24 cellular contexts compared by ENCODE assay signal in the genomic region with DNA sequence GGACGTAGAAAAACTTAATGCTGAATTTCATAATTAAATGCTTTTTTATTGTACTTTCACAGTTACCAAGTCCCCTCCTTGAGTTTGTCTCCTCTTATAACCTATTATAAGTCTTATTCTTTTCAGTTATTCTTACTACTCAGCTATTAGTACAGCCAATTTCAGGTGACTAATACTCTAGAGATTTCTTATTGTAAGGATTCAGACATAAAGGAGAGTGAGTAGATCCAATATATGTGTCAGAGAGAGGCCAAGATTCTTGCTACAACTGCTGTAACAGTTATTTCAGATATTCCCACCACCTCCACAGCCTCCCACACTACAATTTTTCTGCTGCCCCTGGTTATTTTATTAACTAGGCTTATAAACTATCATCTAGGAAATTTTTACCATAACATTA.
"Had no signal": no experiment of that assay in that cellular context is flagged by ENCODE, and none has a peak within 500 bp of the region (broad histone marks: within the 10 kb centered on the region; RNA-seq: fewer than 3 reads in every experiment).

No MANE protein-coding gene starts in this region.

- DNase-seq: activated CD4-positive, alpha-beta T cell treated with anti-CD3 and anti-CD28 coated beads, Interleukin-2, amount 10 ng/mL, durations not matched to agents 7 days and 5 days; activated CD4-positive, CD25-positive, alpha-beta regulatory T cell treated with anti-CD3 and anti-CD28 coated beads, Interleukin-2, amount 50 U/mL, for 72 hours; activated CD8-positive, alpha-beta memory T cell treated with anti-CD3 and anti-CD28 coated beads, Interleukin-2, amount 10 ng/mL, durations not matched to agents 7 days and 5 days; activated CD8-positive, alpha-beta T cell treated with anti-CD3 and anti-CD28 coated beads for 36 hours; activated effector memory CD4-positive, alpha-beta T cell treated with anti-CD3 and anti-CD28 coated beads, Interleukin-2, amount 50 U/mL, for 16 hours; activated naive CD4-positive, alpha-beta T cell treated with anti-CD3 and anti-CD28 coated beads, Interleukin-2, amount 10 ng/mL, durations not matched to agents 7 days and 5 days; activated T-cell treated with anti-CD3 and anti-CD28 coated beads for 4 hours; brain microvascular endothelial cell; central memory CD4-positive, alpha-beta T cell; kidney; lower lobe of right lung; mesendoderm; naive thymus-derived CD4-positive, alpha-beta T cell; occipital lobe; posterior cingulate gyrus; stimulated activated CD4-positive, alpha-beta T cell treated with anti-CD3 and anti-CD28 coated beads, Interleukin-2, amount 100 ng/mL, for 48 hours; stimulated activated CD8-positive, alpha-beta memory T cell treated with anti-CD3 and anti-CD28 coated beads, Interleukin-4, amount 100 ng/mL, for 48 hours; stimulated activated naive B cell treated with anti-CD40 and anti-IgM and Interleukin-4, amounts not matched to agents 10 μg/mL and 1 μg/mL and 100 μg/mL, for 72 hours; testis; trophoblast cell; uterus; WERI-Rb-1 had no signal

- H3K4me3 ChIP-seq: lower lobe of right lung, testis, uterus had no signal

- ATAC-seq: activated CD8-positive, alpha-beta memory T cell treated with anti-CD3 and anti-CD28 coated beads, Interleukin-2, amount 10 ng/mL, durations not matched to agents 7 days and 5 days; activated CD8-positive, alpha-beta T cell treated with anti-CD3 and anti-CD28 coated beads for 36 hours; left lobe of liver; lower lobe of right lung; naive thymus-derived CD4-positive, alpha-beta T cell; sciatic nerve; stimulated activated naive B cell treated with anti-CD40 and anti-IgM and Interleukin-4, amounts not matched to agents 10 μg/mL and 1 μg/mL and 100 μg/mL, for 72 hours had no signal
